Comparison of ENCODE assay signal across 8 cellular contexts in genomic region chr11:28108909-28109308, GRCh38. TPM values are rescaled to one million over a fixed set of nuclear protein-coding genes. Genes with fewer than 3 reads are reported as not detected.
A peak's percentile ranks its signal among the peaks of the same experiment; 100 is the strongest.
DNase-seq lines count a peak whose midpoint lies in the region; ATAC-seq and TF ChIP-seq lines count a peak whose summit lies in the region.

No MANE protein-coding gene starts in this region.

- H3K27me3 Mint-ChIP-seq in activated CD8-positive, alpha-beta memory T cell treated with anti-CD3 and anti-CD28 coated beads, Interleukin-2, amount 10 ng/mL, durations not matched to agents 7 days and 5 days: no peaks in the 10 kb centered on the region
- no peaks in the 10 kb centered on the region for H3K27me3 Mint-ChIP-seq in activated T-helper 1 cell treated with anti-CD3 and anti-CD28 coated beads, Interleukin-12 subunit alpha, Interleukin-12 subunit beta, Interleukin-2, Interleukin-4 antibody, amounts not matched to agents 30 ng/mL and 10 ng/mL and 1 ng/mL, durations not matched to agents 14 hours and 24 hours and 36 hours (ENCODE audit: insufficient read depth)

- no peaks in the 10 kb centered on the region for H3K36me3 ChIP-seq in iPS-20b (ENCODE audit: insufficient read depth, low read depth, low read length)
- H3K36me3 ChIP-seq in thoracic aorta: no peaks in the 10 kb centered on the region

- H3K27me3 ChIP-seq in iPS-20b (ENCODE audit: insufficient read depth, low read length) (no peaks in the 10 kb centered on the region), thoracic aorta (replicated peaks; ENCODE audit: insufficient read depth) (no peaks in the 10 kb centered on the region)

- peak overlapping the region; percentile 99 for H3K4me3 Mint-ChIP-seq in activated CD8-positive, alpha-beta memory T cell treated with anti-CD3 and anti-CD28 coated beads, Interleukin-2, amount 10 ng/mL, durations not matched to agents 7 days and 5 days
- peak overlapping the region; percentile 97 for H3K4me3 Mint-ChIP-seq in activated T-helper 1 cell treated with anti-CD3 and anti-CD28 coated beads, Interleukin-12 subunit alpha, Interleukin-12 subunit beta, Interleukin-2, Interleukin-4 antibody, amounts not matched to agents 30 ng/mL and 10 ng/mL and 1 ng/mL, durations not matched to agents 14 hours and 24 hours and 36 hours

- peaks cover 20% of the 10 kb centered on the region for H3K36me3 Mint-ChIP-seq in activated CD8-positive, alpha-beta memory T cell treated with anti-CD3 and anti-CD28 coated beads, Interleukin-2, amount 10 ng/mL, durations not matched to agents 7 days and 5 days
- peaks cover 8% of the 10 kb centered on the region for H3K36me3 Mint-ChIP-seq in activated T-helper 1 cell treated with anti-CD3 and anti-CD28 coated beads, Interleukin-12 subunit alpha, Interleukin-12 subunit beta, Interleukin-2, Interleukin-4 antibody, amounts not matched to agents 30 ng/mL and 10 ng/mL and 1 ng/mL, durations not matched to agents 14 hours and 24 hours and 36 hours (ENCODE audit: low read depth)

- peak overlapping the region; percentile 100 for H3K27ac Mint-ChIP-seq in activated CD8-positive, alpha-beta memory T cell treated with anti-CD3 and anti-CD28 coated beads, Interleukin-2, amount 10 ng/mL, durations not matched to agents 7 days and 5 days
- H3K27ac Mint-ChIP-seq in activated T-helper 1 cell treated with anti-CD3 and anti-CD28 coated beads, Interleukin-12 subunit alpha, Interleukin-12 subunit beta, Interleukin-2, Interleukin-4 antibody, amounts not matched to agents 30 ng/mL and 10 ng/mL and 1 ng/mL, durations not matched to agents 14 hours and 24 hours and 36 hours: peak overlapping the region; percentile 99

- no peak for TF ChIP-seq CTCF in thoracic aorta (IDR thresholded peaks at IDR 0.05)

- intact Hi-C loops in activated T-helper 1 cell treated with anti-CD3 and anti-CD28 coated beads, Interleukin-12 subunit alpha, Interleukin-12 subunit beta, Interleukin-2, Interleukin-4 antibody, amounts not matched to agents 30 ng/mL and 10 ng/mL and 1 ng/mL, durations not matched to agents 14 hours and 24 hours and 36 hours (cut with micrococcal nuclease): loop anchor here (5.0 to 10.0 kb wide), 2 partner anchors 216 to 747 kb away; partner anchors contain the start of gene CCDC34

- H3K9me3 ChIP-seq in iPS-20b (ENCODE audit: insufficient read depth, low read depth, low read length) (no peaks in the 10 kb centered on the region), thoracic aorta (no peaks in the 10 kb centered on the region)

- CTCF ChIA-PET in activated CD8-positive, alpha-beta memory T cell treated with anti-CD3 and anti-CD28 coated beads, Interleukin-2, amount 10 ng/mL, durations not matched to agents 7 days and 5 days (lab: Charles Lee): no interaction called here

- H3K4me1 Mint-ChIP-seq in activated CD8-positive, alpha-beta memory T cell treated with anti-CD3 and anti-CD28 coated beads, Interleukin-2, amount 10 ng/mL, durations not matched to agents 7 days and 5 days: peaks cover 53% of the 10 kb centered on the region
- peaks cover 63% of the 10 kb centered on the region for H3K4me1 Mint-ChIP-seq in activated T-helper 1 cell treated with anti-CD3 and anti-CD28 coated beads, Interleukin-12 subunit alpha, Interleukin-12 subunit beta, Interleukin-2, Interleukin-4 antibody, amounts not matched to agents 30 ng/mL and 10 ng/mL and 1 ng/mL, durations not matched to agents 14 hours and 24 hours and 36 hours (ENCODE audit: low read depth)

- H3K27ac ChIP-seq in iPS-20b (ENCODE audit: low read length): no peak overlapping the region
- H3K27ac ChIP-seq in thoracic aorta: peak overlapping the region in 1 of 2 donors; percentile 70

- peak overlapping the region; percentile 85 for H3K4me3 ChIP-seq in iPS-20b (ENCODE audit: low read length)
- peak overlapping the region; percentile 80 for H3K4me3 ChIP-seq in thoracic aorta

- H3K9ac ChIP-seq in iPS-20b (ENCODE audit: low read depth, low read length): peak overlapping the region; percentile 83; the same call in 1 of the 2 replicates

- no peaks in the 10 kb centered on the region for H3K9me3 Mint-ChIP-seq in activated CD8-positive, alpha-beta memory T cell treated with anti-CD3 and anti-CD28 coated beads, Interleukin-2, amount 10 ng/mL, durations not matched to agents 7 days and 5 days (ENCODE audit: low read depth)
- H3K9me3 Mint-ChIP-seq in activated T-helper 1 cell treated with anti-CD3 and anti-CD28 coated beads, Interleukin-12 subunit alpha, Interleukin-12 subunit beta, Interleukin-2, Interleukin-4 antibody, amounts not matched to agents 30 ng/mL and 10 ng/mL and 1 ng/mL, durations not matched to agents 14 hours and 24 hours and 36 hours: no peaks in the 10 kb centered on the region

- ATAC-seq in activated CD8-positive, alpha-beta memory T cell treated with anti-CD3 and anti-CD28 coated beads, Interleukin-2, amount 10 ng/mL, durations not matched to agents 7 days and 5 days: no peak
- ATAC-seq in thoracic aorta (ENCODE audit: insufficient number of reproducible peaks, low FRiP score, low read depth): no peak

- DNase-seq in activated CD8-positive, alpha-beta memory T cell treated with anti-CD3 and anti-CD28 coated beads, Interleukin-2, amount 10 ng/mL, durations not matched to agents 7 days and 5 days: no peak
- DNase-seq in activated CD8-positive, alpha-beta memory T cell treated with anti-CD3 and anti-CD28 coated beads, Interleukin-2, amount 50 U/mL, for 4 hours: no peak
- DNase-seq in activated T-helper 1 cell treated with anti-CD3 and anti-CD28 coated beads, Interleukin-12 subunit alpha, Interleukin-12 subunit beta, Interleukin-2, Interleukin-4 antibody, amounts not matched to agents 30 ng/mL and 10 ng/mL and 1 ng/mL, durations not matched to agents 14 hours and 24 hours and 36 hours (ENCODE audit: low spot score): no peak
- DNase-seq in thoracic aorta (ENCODE audit: low spot score) (no peak), NCI-H82 (lab: John Stamatoyannopoulos, UW) (no peak), NCI-H1092 treated with DMSO at 0.1 percent for 48 hours (lab: John Stamatoyannopoulos, UW) (no peak)
- DNase-seq in stimulated activated CD4-positive, alpha-beta T cell treated with anti-CD3 and anti-CD28 coated beads, Interleukin-2, amount 100 ng/mL, for 48 hours: no peak

- H3K4me1 ChIP-seq in iPS-20b (ENCODE audit: insufficient read depth, low read length) (peaks cover 7% of the 10 kb centered on the region; the same call in 1 of the 2 replicates), thoracic aorta (ENCODE audit: control insufficient read depth in 1 of 2, low read depth in 2 of 2) (peaks cover 12 to 41% of the 10 kb centered on the region in 2 donors)

RNA-seq across cellular contexts. Expression of gene METTL15, which starts 0.7 kb away (rescaled TPM):
- total RNA-seq in activated CD8-positive, alpha-beta memory T cell treated with anti-CD3 and anti-CD28 coated beads, Interleukin-2, amount 10 ng/mL, durations not matched to agents 7 days and 5 days: 10 to 100 TPM; 13.6 to 18.0 TPM
- total RNA-seq in activated T-helper 1 cell treated with anti-CD3 and anti-CD28 coated beads, Interleukin-12 subunit alpha, Interleukin-12 subunit beta, Interleukin-2, Interleukin-4 antibody, amounts not matched to agents 30 ng/mL and 10 ng/mL and 1 ng/mL, durations not matched to agents 14 hours and 24 hours and 36 hours: 17.1 and 18.0 TPM in 2 replicates
- 10 to 100 TPM in 1 of 2 donors, 1 to 10 TPM in 1; 7.6 to 12.1 TPM for total RNA-seq in thoracic aorta

RNA-seq across cellular contexts. Expression of gene KIF18A, which starts 1.0 kb away (rescaled TPM):
- total RNA-seq in activated CD8-positive, alpha-beta memory T cell treated with anti-CD3 and anti-CD28 coated beads, Interleukin-2, amount 10 ng/mL, durations not matched to agents 7 days and 5 days: 10 to 100 TPM; 26.6 to 35.5 TPM
- 13.1 and 15.4 TPM in 2 replicates for total RNA-seq in activated T-helper 1 cell treated with anti-CD3 and anti-CD28 coated beads, Interleukin-12 subunit alpha, Interleukin-12 subunit beta, Interleukin-2, Interleukin-4 antibody, amounts not matched to agents 30 ng/mL and 10 ng/mL and 1 ng/mL, durations not matched to agents 14 hours and 24 hours and 36 hours
- under 1 TPM in 1 of 2 donors, not detected in 1; 0.28 TPM for total RNA-seq in thoracic aorta

Comparison
In these comparisons a context has a peak if more than half of its experiments do, and no peak if none do; other contexts are left out.
1. RNA of gene KIF18A, which starts 1.0 kb away (total RNA-seq): 26.6 to 35.5 TPM in activated CD8-positive, alpha-beta memory T cell treated with anti-CD3 and anti-CD28 coated beads, Interleukin-2, amount 10 ng/mL, durations not matched to agents 7 days and 5 days and 13.1 to 15.4 TPM in activated T-helper 1 cell treated with anti-CD3 and anti-CD28 coated beads, Interleukin-12 subunit alpha, Interleukin-12 subunit beta, Interleukin-2, Interleukin-4 antibody, amounts not matched to agents 30 ng/mL and 10 ng/mL and 1 ng/mL, durations not matched to agents 14 hours and 24 hours and 36 hours; 0.28 TPM in thoracic aorta; every median in the first group is over 10 times any median in the second.